In the genomic region with DNA sequence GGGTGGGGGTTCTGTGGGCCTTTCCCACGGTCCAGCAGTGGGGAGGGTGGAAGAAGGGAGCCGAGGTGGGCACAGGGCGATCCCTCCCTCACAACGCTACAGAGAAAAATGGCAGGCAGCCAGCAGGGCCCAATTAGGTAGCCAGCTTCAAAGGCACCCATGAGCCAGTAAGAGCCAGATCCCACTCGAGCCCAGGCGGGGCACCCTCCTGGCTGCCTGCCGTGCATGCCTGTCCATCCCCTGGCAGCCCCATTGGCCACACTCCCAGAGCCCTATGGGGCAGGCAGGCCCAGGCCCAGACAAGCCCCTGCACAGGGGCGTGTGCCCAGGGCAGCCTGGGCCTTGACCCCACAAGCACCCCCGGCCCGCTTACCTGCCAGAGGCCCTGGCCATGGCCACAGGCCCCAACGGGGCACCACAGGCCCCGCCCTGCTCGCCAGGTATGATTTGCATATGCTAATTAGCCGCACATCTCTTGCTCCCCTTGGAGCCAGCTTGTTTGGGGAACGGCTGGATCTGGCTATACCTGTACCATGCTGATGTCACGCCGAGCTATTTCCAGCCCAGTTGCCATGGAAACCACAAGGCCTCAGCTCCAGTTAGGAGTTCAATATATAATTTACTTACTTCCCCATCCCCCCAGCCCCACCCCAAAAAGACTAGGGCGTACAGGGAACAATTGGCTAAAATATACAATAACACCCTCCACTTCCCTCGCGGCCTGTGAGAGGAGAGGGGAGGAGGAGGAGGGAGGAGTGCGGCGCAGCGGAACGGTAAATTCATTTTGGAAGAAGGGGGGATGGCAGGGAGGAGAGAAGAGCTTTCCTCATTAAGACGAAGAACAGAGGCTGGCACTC, we compare ENCODE assay signal across 10 cellular contexts. TPM values are rescaled to one million over a fixed set of nuclear protein-coding genes. Genes with fewer than 3 reads are reported as not detected.
DNase-seq lines count a peak whose midpoint lies in the region; ATAC-seq, FAIRE-seq and TF ChIP-seq lines count a peak whose summit lies in the region.
"Had no signal": no experiment of that assay in that cellular context is flagged by ENCODE, and none has a peak within 500 bp of the region (broad histone marks: within the 10 kb centered on the region; RNA-seq: fewer than 3 reads in every experiment).

No MANE protein-coding gene starts in this region.

- H3K4me3 Mint-ChIP-seq in glutamatergic neuron (ENCODE audit: unreplicated experiment) = no peak overlapping the region

- no peaks in the 10 kb centered on the region for H3K36me3 Mint-ChIP-seq in glutamatergic neuron (ENCODE audit: unreplicated experiment)

- TF ChIP-seq POLR2A in esophagus squamous epithelium (IDR thresholded peaks at IDR 0.05) = no peak

- WGBS in esophagus squamous epithelium, 2 donors = 33 to 50% methylated on average over 13 of the region's 25 CpGs
- WGBS in small intestine, 3 donors = 57 to 70% (median 58%) methylated on average over 21 to 25 of the region's 25 CpGs

- TF ChIP-seq CTCF in esophagus squamous epithelium (IDR thresholded peaks at IDR 0.05) (no peak), glutamatergic neuron (IDR thresholded peaks at IDR 0.05; ENCODE audit: partially characterized antibody, unreplicated experiment) (no peak), foreskin fibroblast (IDR thresholded peaks at IDR 0.05; ENCODE audit: low read depth, low read length) (no peak)

- DNase-seq in DMS79 treated with DMSO at 0.1 percent for 48 hours (lab: John Stamatoyannopoulos, UW) = peak; percentile 29
- DNase-seq in DMS79 (lab: John Stamatoyannopoulos, UW) = no peak
- peak; percentile 53 to 75 for DNase-seq in NCI-H446 (lab: John Stamatoyannopoulos, UW)
- no peak for DNase-seq in esophagus squamous epithelium (lab: John Stamatoyannopoulos, UW)
- peak; percentile 20 for DNase-seq in small intestine
- DNase-seq in glutamatergic neuron = no peak
- no peak for DNase-seq in foreskin fibroblast
- DNase-seq: 8988T had no signal

- H3K9me3 Mint-ChIP-seq in glutamatergic neuron (ENCODE audit: unreplicated experiment) = peaks cover 23% of the 10 kb centered on the region

- H3K4me3 ChIP-seq in esophagus squamous epithelium = peak overlapping the region in 3 of 4 donors; percentile 2 to 12 (median 5)
- no peak overlapping the region for H3K4me3 ChIP-seq in small intestine (ENCODE audit: low read depth in 1 of 2, low read length in 2 of 2)
- H3K4me3 ChIP-seq in foreskin fibroblast (ENCODE audit: low read depth in 1 of 2, low read length in 2 of 2) = no peak overlapping the region
- H3K4me3 ChIP-seq: SJSA1 had no signal

- H3K27me3 Mint-ChIP-seq in glutamatergic neuron (ENCODE audit: unreplicated experiment) = peaks cover 19% of the 10 kb centered on the region

- no peak for ATAC-seq in HG02763 (IDR thresholded peaks at IDR 0.05; ENCODE audit: unreplicated experiment)

- intact Hi-C loops in esophagus squamous epithelium (cut with DNase I) = no loop called here

- H3K27me3 ChIP-seq in esophagus squamous epithelium (peaks cover 0 to 3% (median 0%) of the 10 kb centered on the region in 4 donors), small intestine (ENCODE audit: control insufficient read depth in 2 of 2, insufficient read depth in 2 of 2, low read length in 2 of 2) (no peaks in the 10 kb centered on the region)
- H3K27me3 ChIP-seq: SJSA1 had no signal

- H3K27ac Mint-ChIP-seq in glutamatergic neuron (ENCODE audit: unreplicated experiment) = no peak overlapping the region

- peak overlapping the region; percentile 87 to 94 (median 88) for H3K27ac ChIP-seq in esophagus squamous epithelium
- no peak overlapping the region for H3K27ac ChIP-seq in small intestine (ENCODE audit: low read depth in 1 of 2, low read length in 1 of 2)
- H3K27ac ChIP-seq: SJSA1 had no signal

- H3K4me1 ChIP-seq in esophagus squamous epithelium = peaks cover 32 to 84% (median 37%) of the 10 kb centered on the region in 3 donors
- H3K4me1 ChIP-seq in small intestine (ENCODE audit: control insufficient read depth in 2 of 2, insufficient read depth in 1 of 2, low read depth in 1 of 2, low read length in 1 of 2) = peaks cover 0 to 6% of the 10 kb centered on the region in 2 donors
- H3K4me1 ChIP-seq: SJSA1 had no signal

- no peaks in the 10 kb centered on the region for H3K9me3 ChIP-seq in esophagus squamous epithelium
- H3K9me3 ChIP-seq in small intestine (ENCODE audit: control insufficient read depth, low read depth) = no peaks in the 10 kb centered on the region
- H3K9me3 ChIP-seq: SJSA1 had no signal

- FAIRE-seq in small intestine (lab: Jason Lieb, UNC) = no peak

- H3K36me3 ChIP-seq in esophagus squamous epithelium (no peaks in the 10 kb centered on the region), small intestine (ENCODE audit: control insufficient read depth in 2 of 2, insufficient read depth in 2 of 2, low read length in 2 of 2) (no peaks in the 10 kb centered on the region)
- H3K36me3 ChIP-seq: SJSA1 had no signal

- H3K4me1 Mint-ChIP-seq in glutamatergic neuron (ENCODE audit: low read depth, unreplicated experiment) = peaks cover 48% of the 10 kb centered on the region

RNA-seq across cellular contexts. Expression of gene TCF20, which starts 47.5 kb away (rescaled TPM):
- total RNA-seq in esophagus squamous epithelium (10 to 100 TPM; 40.2 to 52.5 (median 41.0) TPM), glutamatergic neuron (ENCODE audit: unreplicated experiment) (112 TPM)
- polyA plus RNA-seq in small intestine = 10 to 100 TPM in 1 of 3 donors, 1 to 10 TPM in 2; 6.2 to 20.0 (median 6.9) TPM

Comparison
In these comparisons a context has a peak if more than half of its experiments do, and no peak if none do; other contexts are left out.
1. DNase-seq: peak in DMS79 treated with DMSO at 0.1 percent for 48 hours (single experiment), NCI-H446 (2 of 2) and small intestine (single experiment); none in DMS79 (single experiment), esophagus squamous epithelium (single experiment), glutamatergic neuron (single experiment) and foreskin fibroblast (0 of 2).
2. H3K27ac ChIP-seq: peak in esophagus squamous epithelium (4 of 4); none in small intestine (0 of 2).
3. H3K4me3 ChIP-seq: peak in esophagus squamous epithelium (3 of 4); none in small intestine (0 of 2) and foreskin fibroblast (0 of 2).